ENCODE assay signal across 32 cellular contexts in genomic region chr11:15027011-15027410, GRCh38. TPM values are rescaled to one million over a fixed set of nuclear protein-coding genes. Genes with fewer than 3 reads are reported as not detected.
"Had no signal": no experiment of that assay in that cellular context is flagged by ENCODE, and none has a peak within 500 bp of the region (broad histone marks: within the 10 kb centered on the region; RNA-seq: fewer than 3 reads in every experiment).

No MANE protein-coding gene starts in this region.

- DNase-seq: activated CD4-positive, alpha-beta T cell treated with anti-CD3 and anti-CD28 coated beads, Interleukin-2, amount 10 ng/mL, durations not matched to agents 24 days and 14 days; activated CD4-positive, alpha-beta T cell treated with anti-CD3 and anti-CD28 coated beads, Interleukin-2, amount 50 U/mL, for 4 hours; activated CD8-positive, alpha-beta T cell treated with anti-CD3 and anti-CD28 coated beads for 36 hours; activated gamma-delta T cell; activated naive CD4-positive, alpha-beta T cell treated with Interleukin-2 at 50 U/mL for 16 hours; activated naive CD8-positive, alpha-beta T cell treated with anti-CD3 and anti-CD28 coated beads, Interleukin-2, amount 10 ng/mL, durations not matched to agents 7 days and 5 days; activated T-cell treated with anti-CD3 and anti-CD28 coated beads, Interleukin-2, amount 50 U/mL, for 1 hour; activated T-cell treated with anti-CD3 and anti-CD28 coated beads, Interleukin-2, amount 50 U/mL, for 72 hours; amygdala; caudate nucleus; Karpas-422; KBM-7; NCI-H1048; NCI-H1105 treated with DMSO at 0.1 percent for 48 hours; NCI-H1436; NCI-H1694; NCI-H1930; NCI-H2081 treated with DMSO at 0.1 percent for 48 hours; NCI-H345; NCI-H526; NCI-H748 treated with DMSO at 0.1 percent for 48 hours; NK-92 treated with Interleukin-12 subunit alpha and Interleukin-12 subunit beta, amount 100 ng/mL, for 24 hours; PC-9; SJCRH30; SK-N-SH had no signal

- H3K27me3 ChIP-seq: ascending aorta, SJCRH30 had no signal

- H3K36me3 ChIP-seq: ascending aorta, SJCRH30 had no signal

- H3K9me3 ChIP-seq: ascending aorta, SJCRH30, SK-N-SH had no signal

- ATAC-seq: activated CD8-positive, alpha-beta T cell treated with anti-CD3 and anti-CD28 coated beads for 36 hours; activated T-cell treated with anti-CD3 and anti-CD28 coated beads, Interleukin-2, amount 50 U/mL, for 72 hours; activated T-helper 17 cell treated with anti-CD3 and anti-CD28 coated beads, Interleukin-2, amount 50 U/mL, for 72 hours; Right ventricle myocardium inferior had no signal

- H2AFZ ChIP-seq: PC-9 had no signal

- H3K27ac ChIP-seq: ascending aorta, PC-9, RWPE1, SJCRH30 had no signal

- H3K4me2 ChIP-seq: PC-9, SK-N-SH had no signal

- H3K9ac ChIP-seq: SK-N-SH had no signal

- H3K4me1 ChIP-seq: ascending aorta, SJCRH30 had no signal

- H3K4me3 ChIP-seq: ascending aorta, PC-9, SJCRH30 had no signal

RNA-seq across cellular contexts. Expression of gene CALCB, which starts 46.4 kb away (rescaled TPM):
- total RNA-seq: ascending aorta, PC-9, Right ventricle myocardium inferior, SJCRH30 had no signal

RNA-seq across cellular contexts. Expression of gene CALCA, which starts 54.9 kb away (rescaled TPM):
- total RNA-seq: activated CD4-positive, alpha-beta T cell treated with anti-CD3 and anti-CD28 coated beads, Interleukin-2, amount 10 ng/mL, durations not matched to agents 24 days and 14 days; activated CD8-positive, alpha-beta memory T cell treated with anti-CD3 and anti-CD28 coated beads for 36 hours; activated CD8-positive, alpha-beta T cell treated with anti-CD3 and anti-CD28 coated beads for 36 hours; activated naive CD8-positive, alpha-beta T cell treated with anti-CD3 and anti-CD28 coated beads, Interleukin-2, amount 10 ng/mL, durations not matched to agents 7 days and 5 days; activated T-cell treated with anti-CD3 and anti-CD28 coated beads, Interleukin-2, amount 50 U/mL, for 72 hours; activated T-helper 17 cell treated with anti-CD3 and anti-CD28 coated beads, Interleukin-2, amount 50 U/mL, for 72 hours; ascending aorta; MCF 10A; PC-9; Right ventricle myocardium inferior; SJCRH30 had no signal
- polyA plus RNA-seq: IgD-negative memory B cell, SK-N-SH had no signal
